27 cellular contexts compared by ENCODE assay signal in genomic region chr1:61435226-61435625, GRCh38.
"Had no signal": no experiment of that assay in that cellular context is flagged by ENCODE, and none has a peak within 500 bp of the region (broad histone marks: within the 10 kb centered on the region; RNA-seq: fewer than 3 reads in every experiment).

No MANE protein-coding gene starts in this region.

- H3K9me3 ChIP-seq: gastrocnemius medialis, left lung, prostate gland, right lobe of liver, suprapubic skin, thyroid gland, vagina had no signal

- H3K4me3 ChIP-seq: coronary artery, gastrocnemius medialis, left lung, lung, neural progenitor cell, prostate gland, right lobe of liver, smooth muscle cell, suprapubic skin, thyroid gland, vagina had no signal

- H3K36me3 ChIP-seq: gastrocnemius medialis, left lung, neural progenitor cell, prostate gland, suprapubic skin, thyroid gland, vagina had no signal

- H3K9ac ChIP-seq: neural progenitor cell had no signal

- H3K4me2 ChIP-seq: neural progenitor cell, smooth muscle cell had no signal

- H3K4me1 ChIP-seq: left lung, prostate gland, right lobe of liver had no signal

- H3K27me3 ChIP-seq: gastrocnemius medialis, left lung, neural progenitor cell, right lobe of liver, suprapubic skin, thyroid gland, vagina had no signal

- ATAC-seq: effector memory CD8-positive, alpha-beta T cell; esophagus mucosa; left lung; naive thymus-derived CD4-positive, alpha-beta T cell had no signal

- H3K27ac ChIP-seq: left lung, neural progenitor cell, prostate gland, right lobe of liver, suprapubic skin, vagina had no signal

- H2AFZ ChIP-seq: neural progenitor cell had no signal

- DNase-seq: central memory CD4-positive, alpha-beta T cell; effector memory CD8-positive, alpha-beta T cell; foreskin fibroblast; gastrocnemius medialis; head of caudate nucleus; hippocampal formation; left cardiac atrium; left lung; midbrain; naive thymus-derived CD4-positive, alpha-beta T cell; right lobe of liver; stimulated activated CD4-positive, alpha-beta T cell treated with anti-CD3 and anti-CD28 coated beads, Interleukin-12 subunit alpha, Interleukin-12 subunit beta, amount 100 ng/mL, for 4 hours; stimulated activated CD4-positive, alpha-beta T cell treated with anti-CD3 and anti-CD28 coated beads, Interleukin-1b, Interleukin-23, amount 100 ng/mL, for 48 hours; stimulated activated CD4-positive, alpha-beta T cell treated with anti-CD3 and anti-CD28 coated beads, Interleukin-4, amount 100 ng/mL, for 1 hour; stimulated activated CD8-positive, alpha-beta memory T cell treated with anti-CD3 and anti-CD28 coated beads, Interleukin-4, amount 100 ng/mL, for 48 hours; stimulated activated naive CD4-positive, alpha-beta T cell; stimulated activated naive CD8-positive, alpha-beta T cell treated with anti-CD3 and anti-CD28 coated beads, Interleukin-15, amount 100 ng/mL, for 72 hours; thyroid gland; trophoblast cell had no signal
